In genomic region chr5:178668579-178668978, GRCh38 we compare ENCODE assay signal across 1 cellular context.
TF ChIP-seq lines count a peak whose summit lies in the region.

No MANE protein-coding gene starts in this region.

TF ChIP-seq in K562, 482 proteins besides CTCF, POLR2A, EP300 and RAD21 (continued from another document):
- TF ChIP-seq CEBPZ (IDR thresholded peaks at IDR 0.05; ENCODE audit: borderline replicate concordance, low read depth, low read length) (no peak), ZNF644 (tag; IDR thresholded peaks at IDR 0.05; ENCODE audit: low read depth) (no peak), TBL1XR1 (IDR thresholded peaks at IDR 0.05; ENCODE audit: low read length in 2 of 2) (peak in 1 of 2 experiments; percentile 28; a peak in 1 of 4 replicates), ZNF174 (CRISPR knock-in tag; IDR thresholded peaks at IDR 0.05) (no peak), ZMIZ1 (IDR thresholded peaks at IDR 0.05; ENCODE audit: low read depth in 2 of 2, low read length in 2 of 2) (no peak), SMARCE1 (IDR thresholded peaks at IDR 0.05) (peak; percentile 50; the same call in 1 of the 2 replicates), FOSL1 (tag; conservative IDR thresholded peaks at IDR 0.05) (peak; percentile 20; the same call in 1 of the 2 replicates), L3MBTL2 (IDR thresholded peaks at IDR 0.05) (peak; percentile 17; the same call in 1 of the 2 replicates), ZNF592 (IDR thresholded peaks at IDR 0.05) (no peak), BCL6 (CRISPR knock-in tag; IDR thresholded peaks at IDR 0.05) (no peak), SPI1 (IDR thresholded peaks at IDR 0.05; ENCODE audit: borderline replicate concordance, low read depth, low read length) (peak; percentile 85; the same call in 1 of the 2 replicates)
